1 cellular context compared by ENCODE assay signal in the genomic region with DNA sequence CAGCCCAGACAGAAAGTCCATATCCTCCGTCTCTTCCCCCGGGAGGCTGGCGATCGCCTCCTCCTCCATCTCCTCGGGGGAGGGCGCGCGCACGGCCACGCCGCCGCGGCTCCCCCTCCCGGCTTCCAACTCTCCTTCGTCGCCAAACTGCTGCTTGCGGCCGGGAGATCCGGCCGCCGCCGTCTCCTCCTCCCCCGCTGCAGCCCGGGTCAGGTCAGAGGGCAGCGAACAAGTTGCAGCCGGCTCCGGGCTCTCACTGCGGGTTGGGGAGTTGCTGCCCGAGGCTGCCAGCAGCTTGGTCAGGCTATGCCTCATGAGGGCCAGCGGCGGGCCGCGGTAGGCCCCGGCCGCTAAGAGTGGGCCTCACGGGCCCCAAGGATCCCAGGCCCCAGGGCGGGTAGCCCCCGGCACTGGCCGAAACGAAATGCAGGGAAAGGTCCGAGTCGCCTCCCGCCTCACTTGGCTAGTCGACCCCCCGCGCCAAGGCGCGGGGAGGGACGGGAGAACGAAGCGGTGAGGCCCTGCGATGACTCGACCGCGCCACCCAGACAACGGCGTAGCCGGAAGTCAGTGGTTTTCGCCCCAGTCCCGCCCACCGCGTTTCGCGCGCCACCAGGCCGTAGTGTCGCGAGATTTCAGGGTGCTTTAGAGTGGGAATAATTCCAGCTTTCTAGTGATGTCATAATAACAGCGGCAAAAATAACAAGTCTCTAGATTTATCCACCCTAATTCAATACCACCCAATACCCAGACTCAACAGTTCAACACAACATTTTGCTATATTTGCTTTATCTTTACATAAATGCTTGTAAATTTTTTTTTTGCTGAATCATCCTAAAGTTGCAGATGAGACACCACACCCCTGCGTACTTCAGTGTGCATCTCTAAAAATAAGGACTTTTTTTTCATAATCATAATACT.
A peak's percentile ranks its signal among the peaks of the same experiment; 100 is the strongest.
TF ChIP-seq lines count a peak whose summit lies in the region.

A gene with protein sequence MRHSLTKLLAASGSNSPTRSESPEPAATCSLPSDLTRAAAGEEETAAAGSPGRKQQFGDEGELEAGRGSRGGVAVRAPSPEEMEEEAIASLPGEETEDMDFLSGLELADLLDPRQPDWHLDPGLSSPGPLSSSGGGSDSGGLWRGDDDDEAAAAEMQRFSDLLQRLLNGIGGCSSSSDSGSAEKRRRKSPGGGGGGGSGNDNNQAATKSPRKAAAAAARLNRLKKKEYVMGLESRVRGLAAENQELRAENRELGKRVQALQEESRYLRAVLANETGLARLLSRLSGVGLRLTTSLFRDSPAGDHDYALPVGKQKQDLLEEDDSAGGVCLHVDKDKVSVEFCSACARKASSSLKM (minus strand): TSS at position 569 of the 921 bp plus-strand sequence. CDS start 254 bp downstream, at position 315.

TF ChIP-seq in K562, 482 proteins besides CTCF, POLR2A, EP300 and RAD21 (continued from another document and continues in another):
- TF ChIP-seq, protein P1, sequence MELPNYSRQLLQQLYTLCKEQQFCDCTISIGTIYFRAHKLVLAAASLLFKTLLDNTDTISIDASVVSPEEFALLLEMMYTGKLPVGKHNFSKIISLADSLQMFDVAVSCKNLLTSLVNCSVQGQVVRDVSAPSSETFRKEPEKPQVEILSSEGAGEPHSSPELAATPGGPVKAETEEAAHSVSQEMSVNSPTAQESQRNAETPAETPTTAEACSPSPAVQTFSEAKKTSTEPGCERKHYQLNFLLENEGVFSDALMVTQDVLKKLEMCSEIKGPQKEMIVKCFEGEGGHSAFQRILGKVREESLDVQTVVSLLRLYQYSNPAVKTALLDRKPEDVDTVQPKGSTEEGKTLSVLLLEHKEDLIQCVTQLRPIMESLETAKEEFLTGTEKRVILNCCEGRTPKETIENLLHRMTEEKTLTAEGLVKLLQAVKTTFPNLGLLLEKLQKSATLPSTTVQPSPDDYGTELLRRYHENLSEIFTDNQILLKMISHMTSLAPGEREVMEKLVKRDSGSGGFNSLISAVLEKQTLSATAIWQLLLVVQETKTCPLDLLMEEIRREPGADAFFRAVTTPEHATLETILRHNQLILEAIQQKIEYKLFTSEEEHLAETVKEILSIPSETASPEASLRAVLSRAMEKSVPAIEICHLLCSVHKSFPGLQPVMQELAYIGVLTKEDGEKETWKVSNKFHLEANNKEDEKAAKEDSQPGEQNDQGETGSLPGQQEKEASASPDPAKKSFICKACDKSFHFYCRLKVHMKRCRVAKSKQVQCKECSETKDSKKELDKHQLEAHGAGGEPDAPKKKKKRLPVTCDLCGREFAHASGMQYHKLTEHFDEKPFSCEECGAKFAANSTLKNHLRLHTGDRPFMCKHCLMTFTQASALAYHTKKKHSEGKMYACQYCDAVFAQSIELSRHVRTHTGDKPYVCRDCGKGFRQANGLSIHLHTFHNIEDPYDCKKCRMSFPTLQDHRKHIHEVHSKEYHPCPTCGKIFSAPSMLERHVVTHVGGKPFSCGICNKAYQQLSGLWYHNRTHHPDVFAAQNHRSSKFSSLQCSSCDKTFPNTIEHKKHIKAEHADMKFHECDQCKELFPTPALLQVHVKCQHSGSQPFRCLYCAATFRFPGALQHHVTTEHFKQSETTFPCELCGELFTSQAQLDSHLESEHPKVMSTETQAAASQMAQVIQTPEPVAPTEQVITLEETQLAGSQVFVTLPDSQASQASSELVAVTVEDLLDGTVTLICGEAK (IDR thresholded peaks at IDR 0.05): 0 out of 2 replicates have a peak, but pooled peaks have one; percentile 55
- TF ChIP-seq, protein P1 (CRISPR knock-in tag; IDR thresholded peaks at IDR 0.05): no peak; the same call in 1 of the 2 replicates
- TF ChIP-seq, protein P2, sequence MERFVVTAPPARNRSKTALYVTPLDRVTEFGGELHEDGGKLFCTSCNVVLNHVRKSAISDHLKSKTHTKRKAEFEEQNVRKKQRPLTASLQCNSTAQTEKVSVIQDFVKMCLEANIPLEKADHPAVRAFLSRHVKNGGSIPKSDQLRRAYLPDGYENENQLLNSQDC (CRISPR knock-in tag; IDR thresholded peaks at IDR 0.05): no peak
- TF ChIP-seq TFAM (CRISPR knock-in tag; conservative IDR thresholded peaks at IDR 0.05) (no peak), ZNF354B (CRISPR knock-in tag; IDR thresholded peaks at IDR 0.05) (no peak), NEUROD1 (IDR thresholded peaks at IDR 0.05; ENCODE audit: borderline replicate concordance, low read depth, low read length, partially characterized antibody) (no peak), NR1H2 (CRISPR knock-in tag; IDR thresholded peaks at IDR 0.05) (peak; percentile 65; the same call in 1 of the 2 replicates), TRIM28 (IDR thresholded peaks at IDR 0.05) (no peak; the same call in 1 of the 2 replicates), C11orf30 (IDR thresholded peaks at IDR 0.05; ENCODE audit: low read depth) (peak; percentile 99), SUPT5H (IDR thresholded peaks at IDR 0.05) (peak; percentile 93), KAT7 (CRISPR knock-in tag; IDR thresholded peaks at IDR 0.05; ENCODE audit: borderline replicate concordance) (peak; percentile 21; the same call in 1 of the 2 replicates), PYGO2 (tag; IDR thresholded peaks at IDR 0.05) (no peak), SMAD4 (CRISPR knock-in tag; conservative IDR thresholded peaks at IDR 0.05) (peak; percentile 75), BMI1 (IDR thresholded peaks at IDR 0.05; ENCODE audit: low read length) (no peak), CREB1 (IDR thresholded peaks at IDR 0.05) (peak; percentile 55; the same call in 1 of the 2 replicates), CREB1 (CRISPR knock-in tag; IDR thresholded peaks at IDR 0.05) (no peak), DMBX1 (CRISPR knock-in tag; IDR thresholded peaks at IDR 0.05; ENCODE audit: borderline replicate concordance) (no peak), ZNF41 (CRISPR knock-in tag; conservative IDR thresholded peaks at IDR 0.05) (no peak), EGR1 (conservative IDR thresholded peaks at IDR 0.05) (peak; percentile 60), NRF1 (conservative IDR thresholded peaks at IDR 0.05 in 1 of 2, IDR thresholded peaks at IDR 0.05 in 1 of 2) (peak; percentile 60 to 65), ATF1 (CRISPR knock-in tag; IDR thresholded peaks at IDR 0.05) (no peak), ATF1 (tag; IDR thresholded peaks at IDR 0.05) (peak; percentile 91), TAF9B (IDR thresholded peaks at IDR 0.05; ENCODE audit: partially characterized antibody) (peak; percentile 74), CHD2 (IDR thresholded peaks at IDR 0.05; ENCODE audit: low read depth, low read length) (peak; percentile 97), SNIP1 (IDR thresholded peaks at IDR 0.05; ENCODE audit: low read depth) (no peak), TCF7L2 (IDR thresholded peaks at IDR 0.05; ENCODE audit: low read depth, low read length) (no peak), TEAD4 (IDR thresholded peaks at IDR 0.05; ENCODE audit: low read length) (peak; percentile 15; the same call in 1 of the 2 replicates), TEAD4 (CRISPR knock-in tag; IDR thresholded peaks at IDR 0.05; ENCODE audit: borderline replicate concordance) (no peak), HNRNPK (IDR thresholded peaks at IDR 0.05; ENCODE audit: low read depth, low read length, poor library complexity, severe bottlenecking) (no peak), NR3C1 (CRISPR knock-in tag; IDR thresholded peaks at IDR 0.05) (peak; percentile 69)
- TF ChIP-seq, protein P3, sequence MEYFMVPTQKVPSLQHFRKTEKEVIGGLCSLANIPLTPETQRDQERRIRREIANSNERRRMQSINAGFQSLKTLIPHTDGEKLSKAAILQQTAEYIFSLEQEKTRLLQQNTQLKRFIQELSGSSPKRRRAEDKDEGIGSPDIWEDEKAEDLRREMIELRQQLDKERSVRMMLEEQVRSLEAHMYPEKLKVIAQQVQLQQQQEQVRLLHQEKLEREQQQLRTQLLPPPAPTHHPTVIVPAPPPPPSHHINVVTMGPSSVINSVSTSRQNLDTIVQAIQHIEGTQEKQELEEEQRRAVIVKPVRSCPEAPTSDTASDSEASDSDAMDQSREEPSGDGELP (CRISPR knock-in tag; IDR thresholded peaks at IDR 0.05; ENCODE audit: borderline replicate concordance): peak; percentile 40; the same call in 1 of the 2 replicates
- TF ChIP-seq, protein P4, sequence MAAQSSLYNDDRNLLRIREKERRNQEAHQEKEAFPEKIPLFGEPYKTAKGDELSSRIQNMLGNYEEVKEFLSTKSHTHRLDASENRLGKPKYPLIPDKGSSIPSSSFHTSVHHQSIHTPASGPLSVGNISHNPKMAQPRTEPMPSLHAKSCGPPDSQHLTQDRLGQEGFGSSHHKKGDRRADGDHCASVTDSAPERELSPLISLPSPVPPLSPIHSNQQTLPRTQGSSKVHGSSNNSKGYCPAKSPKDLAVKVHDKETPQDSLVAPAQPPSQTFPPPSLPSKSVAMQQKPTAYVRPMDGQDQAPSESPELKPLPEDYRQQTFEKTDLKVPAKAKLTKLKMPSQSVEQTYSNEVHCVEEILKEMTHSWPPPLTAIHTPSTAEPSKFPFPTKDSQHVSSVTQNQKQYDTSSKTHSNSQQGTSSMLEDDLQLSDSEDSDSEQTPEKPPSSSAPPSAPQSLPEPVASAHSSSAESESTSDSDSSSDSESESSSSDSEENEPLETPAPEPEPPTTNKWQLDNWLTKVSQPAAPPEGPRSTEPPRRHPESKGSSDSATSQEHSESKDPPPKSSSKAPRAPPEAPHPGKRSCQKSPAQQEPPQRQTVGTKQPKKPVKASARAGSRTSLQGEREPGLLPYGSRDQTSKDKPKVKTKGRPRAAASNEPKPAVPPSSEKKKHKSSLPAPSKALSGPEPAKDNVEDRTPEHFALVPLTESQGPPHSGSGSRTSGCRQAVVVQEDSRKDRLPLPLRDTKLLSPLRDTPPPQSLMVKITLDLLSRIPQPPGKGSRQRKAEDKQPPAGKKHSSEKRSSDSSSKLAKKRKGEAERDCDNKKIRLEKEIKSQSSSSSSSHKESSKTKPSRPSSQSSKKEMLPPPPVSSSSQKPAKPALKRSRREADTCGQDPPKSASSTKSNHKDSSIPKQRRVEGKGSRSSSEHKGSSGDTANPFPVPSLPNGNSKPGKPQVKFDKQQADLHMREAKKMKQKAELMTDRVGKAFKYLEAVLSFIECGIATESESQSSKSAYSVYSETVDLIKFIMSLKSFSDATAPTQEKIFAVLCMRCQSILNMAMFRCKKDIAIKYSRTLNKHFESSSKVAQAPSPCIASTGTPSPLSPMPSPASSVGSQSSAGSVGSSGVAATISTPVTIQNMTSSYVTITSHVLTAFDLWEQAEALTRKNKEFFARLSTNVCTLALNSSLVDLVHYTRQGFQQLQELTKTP (IDR thresholded peaks at IDR 0.05; ENCODE audit: low read depth in 1 of 2, partially characterized antibody in 2 of 2): no peak
- TF ChIP-seq, protein P5, sequence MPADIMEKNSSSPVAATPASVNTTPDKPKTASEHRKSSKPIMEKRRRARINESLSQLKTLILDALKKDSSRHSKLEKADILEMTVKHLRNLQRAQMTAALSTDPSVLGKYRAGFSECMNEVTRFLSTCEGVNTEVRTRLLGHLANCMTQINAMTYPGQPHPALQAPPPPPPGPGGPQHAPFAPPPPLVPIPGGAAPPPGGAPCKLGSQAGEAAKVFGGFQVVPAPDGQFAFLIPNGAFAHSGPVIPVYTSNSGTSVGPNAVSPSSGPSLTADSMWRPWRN (IDR thresholded peaks at IDR 0.05; ENCODE audit: low read depth): no peak; the same call in 1 of the 2 replicates
- TF ChIP-seq, protein P6, sequence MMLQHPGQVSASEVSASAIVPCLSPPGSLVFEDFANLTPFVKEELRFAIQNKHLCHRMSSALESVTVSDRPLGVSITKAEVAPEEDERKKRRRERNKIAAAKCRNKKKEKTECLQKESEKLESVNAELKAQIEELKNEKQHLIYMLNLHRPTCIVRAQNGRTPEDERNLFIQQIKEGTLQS (IDR thresholded peaks at IDR 0.05): peak; percentile 84
- TF ChIP-seq, protein P6 (CRISPR knock-in tag; conservative IDR thresholded peaks at IDR 0.05): 0 out of 2 replicates have a peak, but pooled peaks have one; percentile 67
